Comparison of ENCODE assay signal across 1 cellular context in genomic region chr9:135218331-135219225, GRCh38.
TF ChIP-seq lines count a peak whose summit lies in the region.

No MANE protein-coding gene starts in this region.

TF ChIP-seq in GM23338, 12 proteins besides CTCF, POLR2A, EP300 and RAD21 (continued from another document):
- TF ChIP-seq ZNF462 (CRISPR knock-in tag; IDR thresholded peaks at IDR 0.05) (no peak), ETS1 (IDR thresholded peaks at IDR 0.05) (no peak), POLR2AphosphoS5 (IDR thresholded peaks at IDR 0.05; ENCODE audit: low read depth) (no peak), REST (IDR thresholded peaks at IDR 0.05; ENCODE audit: unreplicated experiment) (no peak), ZNF114 (CRISPR knock-in tag; IDR thresholded peaks at IDR 0.05) (no peak), CREB1 (CRISPR knock-in tag; IDR thresholded peaks at IDR 0.05; ENCODE audit: low read depth) (no peak), NANOG (IDR thresholded peaks at IDR 0.05; ENCODE audit: borderline replicate concordance) (no peak), STAT1 (IDR thresholded peaks at IDR 0.05; ENCODE audit: unreplicated experiment) (no peak), EZH2 (IDR thresholded peaks at IDR 0.05; ENCODE audit: low read depth, unreplicated experiment) (no peak)
